In the genomic region with DNA sequence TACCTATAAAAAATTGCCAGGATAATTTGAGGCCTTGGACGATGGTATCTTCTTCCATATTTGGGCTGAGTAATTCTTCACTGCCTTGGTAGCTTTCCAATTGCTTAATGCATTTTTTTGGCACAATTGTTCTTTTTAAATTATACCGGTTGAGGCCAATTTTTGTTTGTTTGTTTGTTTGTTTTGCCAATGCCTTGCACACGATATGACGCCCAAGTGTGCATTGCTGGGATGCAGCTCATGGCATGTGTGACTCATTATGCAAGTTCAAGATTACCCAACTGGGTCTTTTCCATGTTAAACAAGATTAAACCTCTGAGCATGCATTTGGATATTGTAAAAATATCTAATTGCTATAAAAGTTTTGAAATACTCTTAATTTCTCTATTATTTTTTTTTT, we compare ENCODE assay signal across 21 cellular contexts.
DNase-seq lines count a peak whose midpoint lies in the region; ATAC-seq and TF ChIP-seq lines count a peak whose summit lies in the region.
"Had no signal": no experiment of that assay in that cellular context is flagged by ENCODE, and none has a peak within 500 bp of the region (broad histone marks: within the 10 kb centered on the region; RNA-seq: fewer than 3 reads in every experiment).

No MANE protein-coding gene starts in this region.

- H3K27ac ChIP-seq in vagina = no peak overlapping the region
- H3K27ac ChIP-seq: A549, PC-9, SJSA1 had no signal

- H3K9me3 ChIP-seq in vagina = no peaks in the 10 kb centered on the region
- H3K9me3 ChIP-seq: A549, SJSA1 had no signal

- peak; percentile 10 for DNase-seq in AG09309 (ENCODE audit: low read depth)
- peak; percentile 45 for DNase-seq in HCEC 1CT
- peak; percentile 28 for DNase-seq in amniotic stem cell (lab: John Stamatoyannopoulos, UW)
- peak; percentile 34 for DNase-seq in fibroblast of mammary gland (ENCODE audit: low read depth)
- DNase-seq in vagina (ENCODE audit: extremely low spot score in 2 of 2) = no peak
- no peak for DNase-seq in DMS 273 (lab: John Stamatoyannopoulos, UW; ENCODE audit: unreplicated experiment)
- DNase-seq: CD4-positive, alpha-beta T cell; DMS53; H9; Kasumi-1; MV-4-11; NCI-H1417 treated with DMSO at 0.1 percent for 48 hours; NCI-H2029; NCI-H2171 treated with DMSO at 0.1 percent for 48 hours; NCI-H510A treated with DMSO at 0.1 percent for 48 hours; NCI-H82; PC-9 had no signal

- no peak for TF ChIP-seq POLR2A in vagina (IDR thresholded peaks at IDR 0.05)

- intact Hi-C loops in vagina (cut with DNase I) = no loop called here

- no peak for TF ChIP-seq CTCF in AG09309 (IDR thresholded peaks at IDR 0.05; ENCODE audit: control insufficient read depth, insufficient read depth, low read depth, low read length, missing control alignments)
- TF ChIP-seq CTCF in fibroblast of mammary gland (conservative IDR thresholded peaks at IDR 0.05; ENCODE audit: control insufficient read depth, insufficient read depth, low read depth, low read length) = no peak
- no peak for TF ChIP-seq CTCF in vagina (IDR thresholded peaks at IDR 0.05)

- no peaks in the 10 kb centered on the region for H3K27me3 ChIP-seq in vagina
- H3K27me3 ChIP-seq: SJSA1 had no signal

- ATAC-seq in GM18517 (IDR thresholded peaks at IDR 0.05; ENCODE audit: unreplicated experiment) (no peak), GM18511 (IDR thresholded peaks at IDR 0.05; ENCODE audit: unreplicated experiment) (no peak)
- ATAC-seq: A549 had no signal

- H3K4me3 ChIP-seq in AG09309 (ENCODE audit: control insufficient read depth, low read depth, low read length) (no peak overlapping the region), fibroblast of mammary gland (ENCODE audit: control insufficient read depth, low read depth, low read length) (no peak overlapping the region), vagina (no peak overlapping the region)
- H3K4me3 ChIP-seq: A549, PC-9, SJSA1 had no signal

- H3K36me3 ChIP-seq in vagina = no peaks in the 10 kb centered on the region
- H3K36me3 ChIP-seq: SJSA1 had no signal

- no peaks in the 10 kb centered on the region for H3K4me1 ChIP-seq in vagina
- H3K4me1 ChIP-seq: A549, SJSA1 had no signal

Comparison
In these comparisons a context has a peak if more than half of its experiments do, and no peak if none do; other contexts are left out.
1. DNase-seq: peak in AG09309 (single experiment), HCEC 1CT (single experiment), amniotic stem cell (single experiment) and fibroblast of mammary gland (single experiment); none in vagina (0 of 2) and DMS 273 (single experiment).